Comparison of ENCODE assay signal across 23 cellular contexts in genomic region chr13:42148538-42148937, GRCh38.
"Had no signal": no experiment of that assay in that cellular context is flagged by ENCODE, and none has a peak within 500 bp of the region (broad histone marks: within the 10 kb centered on the region; RNA-seq: fewer than 3 reads in every experiment).

No MANE protein-coding gene starts in this region.

- DNase-seq: activated CD4-positive, alpha-beta T cell treated with anti-CD3 and anti-CD28 coated beads, Interleukin-2, amount 50 U/mL, for 4 hours; activated effector memory CD4-positive, alpha-beta T cell treated with Interleukin-2 at 50 U/mL for 16 hours; activated naive CD4-positive, alpha-beta T cell treated with anti-CD3 and anti-CD28 coated beads for 36 hours; activated T-cell treated with anti-CD3 and anti-CD28 coated beads, Interleukin-2, amount 50 U/mL, for 48 hours; aorta; effector CD4-positive, alpha-beta T cell; erythroblast; foreskin fibroblast; lower lobe of right lung; natural killer cell; spleen; stimulated activated CD4-positive, alpha-beta T cell treated with anti-CD3 and anti-CD28 coated beads, Interleukin-4, amount 100 ng/mL, for 1 hour; stimulated activated naive CD4-positive, alpha-beta T cell treated with Interleukin-2 at 50 U/mL for 16 hours; substantia nigra; SW 1271; thyroid gland; upper lobe of right lung; WERI-Rb-1 had no signal

- ATAC-seq: lower lobe of right lung, natural killer cell, upper lobe of right lung had no signal

- H3K36me3 Mint-ChIP-seq: natural killer cell had no signal

- H3K36me3 ChIP-seq: lower lobe of right lung, spleen, thyroid gland, upper lobe of right lung, WERI-Rb-1 had no signal

- FAIRE-seq: endometrium, TTC549 had no signal

- H3K4me1 Mint-ChIP-seq: natural killer cell had no signal

- H3K27me3 Mint-ChIP-seq: brain; dendritic cell treated with granulocyte-macrophage colony-stimulating factor and Interleukin-4, amounts not matched to agents 40 ng/mL and 50 ng/mL, for 4 days; progenitor cell of endocrine pancreas had no signal

- H3K4me3 Mint-ChIP-seq: activated naive CD4-positive, alpha-beta T cell treated with anti-CD3 and anti-CD28 coated beads for 36 hours; brain; dendritic cell treated with granulocyte-macrophage colony-stimulating factor and Interleukin-4, amounts not matched to agents 40 ng/mL and 50 ng/mL, for 4 days; natural killer cell had no signal

- H3K27ac Mint-ChIP-seq: activated naive CD4-positive, alpha-beta T cell treated with anti-CD3 and anti-CD28 coated beads for 36 hours; brain; dendritic cell treated with granulocyte-macrophage colony-stimulating factor and Interleukin-4, amounts not matched to agents 40 ng/mL and 50 ng/mL, for 4 days; natural killer cell; progenitor cell of endocrine pancreas had no signal

- H3K9me3 Mint-ChIP-seq: activated naive CD4-positive, alpha-beta T cell treated with anti-CD3 and anti-CD28 coated beads for 36 hours; brain; dendritic cell treated with granulocyte-macrophage colony-stimulating factor and Interleukin-4, amounts not matched to agents 40 ng/mL and 50 ng/mL, for 4 days; natural killer cell had no signal

- H3K4me3 ChIP-seq: lower lobe of right lung, spleen, thyroid gland, upper lobe of right lung had no signal

- H3K27me3 ChIP-seq: spleen, thyroid gland, upper lobe of right lung had no signal

- H3K4me1 ChIP-seq: lower lobe of right lung, spleen, thyroid gland, upper lobe of right lung had no signal

- H3K27ac ChIP-seq: lower lobe of right lung, spleen, thyroid gland, upper lobe of right lung, WERI-Rb-1 had no signal

- H3K9me3 ChIP-seq: lower lobe of right lung, spleen, thyroid gland, upper lobe of right lung had no signal
